8 cellular contexts compared by ENCODE assay signal in genomic region chr6:119346914-119347313, GRCh38. TPM values are rescaled to one million over a fixed set of nuclear protein-coding genes. Genes with fewer than 3 reads are reported as not detected.
DNase-seq lines count a peak whose midpoint lies in the region; ATAC-seq and TF ChIP-seq lines count a peak whose summit lies in the region.
"Had no signal": no experiment of that assay in that cellular context is flagged by ENCODE, and none has a peak within 500 bp of the region (broad histone marks: within the 10 kb centered on the region; RNA-seq: fewer than 3 reads in every experiment).

No MANE protein-coding gene starts in this region.

- peak overlapping the region; percentile 91 for H3K27ac Mint-ChIP-seq in T-helper 17 cell

- no peaks in the 10 kb centered on the region for H3K27me3 ChIP-seq in gastroesophageal sphincter
- H3K27me3 ChIP-seq in skeletal muscle tissue (ENCODE audit: control insufficient read depth in 3 of 3, insufficient read depth in 3 of 3, low read length in 3 of 3), result peaks cover 4 to 16% (median 5%) of the 10 kb centered on the region in 3 donors

- H3K4me3 ChIP-seq in GM12865 (ENCODE audit: low read depth, low read length) (peak overlapping the region; percentile 99), gastroesophageal sphincter (peak overlapping the region; percentile 81 to 96), skeletal muscle tissue (ENCODE audit: low read length in 3 of 3) (peak overlapping the region; percentile 3 to 87 (median 70))

- H3K4me3 Mint-ChIP-seq in T-helper 17 cell, result peak overlapping the region; percentile 95

- 20 to 22% methylated on average over 1 of the region's 1 CpG for WGBS in gastroesophageal sphincter (ENCODE audit: low coverage in 1 of 2), 2 donors

- H3K4me1 ChIP-seq in gastroesophageal sphincter (peaks cover 0 to 66% (median 7%) of the 10 kb centered on the region in 3 donors), skeletal muscle tissue (ENCODE audit: control insufficient read depth in 3 of 3, insufficient read depth in 3 of 3, low read length in 3 of 3) (peaks cover 8 to 11% (median 10%) of the 10 kb centered on the region in 3 donors)

- no peak for TF ChIP-seq EP300 in gastroesophageal sphincter (IDR thresholded peaks at IDR 0.05)

- peaks cover 33% of the 10 kb centered on the region for H3K4me1 Mint-ChIP-seq in T-helper 17 cell

- H3K9ac ChIP-seq in skeletal muscle tissue (ENCODE audit: low read depth in 1 of 3, low read length in 3 of 3), result peak overlapping the region in 1 of 3 donors; percentile 53

- no peak for ATAC-seq in T-helper 17 cell
- ATAC-seq in gastroesophageal sphincter, result no peak
- ATAC-seq in GM21381 (IDR thresholded peaks at IDR 0.05; ENCODE audit: unreplicated experiment), result no peak
- no peak for ATAC-seq in HG02884 (IDR thresholded peaks at IDR 0.05; ENCODE audit: unreplicated experiment)

- H3K27me3 Mint-ChIP-seq in T-helper 17 cell, result no peaks in the 10 kb centered on the region

- no peaks in the 10 kb centered on the region for H3K9me3 ChIP-seq in T-helper 17 cell (ENCODE audit: control insufficient read depth, low read length, poor library complexity, severe bottlenecking)
- H3K9me3 ChIP-seq in gastroesophageal sphincter, result no peaks in the 10 kb centered on the region
- H3K9me3 ChIP-seq in skeletal muscle tissue (ENCODE audit: control insufficient read depth in 3 of 3, low read length in 3 of 3), result no peaks in the 10 kb centered on the region

- no peaks in the 10 kb centered on the region for H3K36me3 Mint-ChIP-seq in T-helper 17 cell (ENCODE audit: low read depth)

- no peak for TF ChIP-seq POLR2A in gastroesophageal sphincter (IDR thresholded peaks at IDR 0.05)

- DNase-seq in GM12865 (ENCODE audit: low read depth), result no peak
- DNase-seq in T-helper 17 cell, result no peak
- DNase-seq in NCI-H187 (lab: John Stamatoyannopoulos, UW), result no peak
- DNase-seq: cerebellar nuclear complex had no signal

- H3K27ac ChIP-seq in gastroesophageal sphincter, result peak overlapping the region; percentile 31 to 98 (median 96)
- H3K27ac ChIP-seq in skeletal muscle tissue (ENCODE audit: low read depth, low read length), result peak overlapping the region; percentile 46

- no peak for TF ChIP-seq CTCF in GM12865 (IDR thresholded peaks at IDR 0.05; ENCODE audit: insufficient read depth, low read depth, low read length, missing control alignments)
- no peak for TF ChIP-seq CTCF in gastroesophageal sphincter (IDR thresholded peaks at IDR 0.05)

- H3K36me3 ChIP-seq in gastroesophageal sphincter (no peaks in the 10 kb centered on the region), skeletal muscle tissue (ENCODE audit: control insufficient read depth in 3 of 3, insufficient read depth in 3 of 3, low read length in 3 of 3) (no peaks in the 10 kb centered on the region)

RNA-seq across cellular contexts. Expression of gene MAN1A1, which starts 2.6 kb away (rescaled TPM):
- total RNA-seq in T-helper 17 cell (10 to 100 TPM; 14.2 to 19.6 TPM), gastroesophageal sphincter (100 to 1,000 TPM in 2 of 4 donors, 10 to 100 TPM in 2; 73.3 to 177 (median 110) TPM), skeletal muscle tissue (45.9 TPM)
